9 cellular contexts compared by ENCODE assay signal in the genomic region with DNA sequence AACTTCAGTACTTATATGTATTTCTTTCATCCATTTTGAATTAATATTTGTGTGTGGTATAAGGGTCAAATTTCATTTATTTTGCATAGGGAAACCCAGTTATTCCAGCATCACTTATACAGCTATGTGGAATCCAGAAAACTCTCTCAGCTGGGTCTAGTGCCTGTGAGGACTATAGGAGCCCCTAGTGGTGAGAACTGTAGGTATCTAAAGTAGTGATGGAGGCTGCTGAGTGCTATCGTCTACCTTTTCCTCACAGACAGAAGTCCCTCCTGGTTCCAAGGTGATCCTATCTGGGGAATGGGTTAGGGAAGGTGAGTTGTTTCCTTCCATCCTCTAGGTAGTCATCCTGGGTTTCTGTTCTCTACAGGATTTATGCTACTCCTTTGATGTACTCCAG.
A peak's percentile ranks its signal among the peaks of the same experiment; 100 is the strongest.
DNase-seq lines count a peak whose midpoint lies in the region; ATAC-seq and TF ChIP-seq lines count a peak whose summit lies in the region.
"Had no signal": no experiment of that assay in that cellular context is flagged by ENCODE, and none has a peak within 500 bp of the region (broad histone marks: within the 10 kb centered on the region; RNA-seq: fewer than 3 reads in every experiment).

No MANE protein-coding gene starts in this region.

- H3K36me3 Mint-ChIP-seq in WTC11: no peaks in the 10 kb centered on the region; the same call in 1 of the 2 replicates

- H3K4me1 Mint-ChIP-seq in WTC11: peaks cover 4% of the 10 kb centered on the region; the same call in 1 of the 2 replicates

- peak; percentile 94 for ATAC-seq in WTC11
- ATAC-seq in mucosa of descending colon: peak; percentile 62
- no peak for ATAC-seq in HG02870 (IDR thresholded peaks at IDR 0.05; ENCODE audit: unreplicated experiment)

- H3K4me1 ChIP-seq in mucosa of descending colon (ENCODE audit: low read depth): no peaks in the 10 kb centered on the region

- H3K4me3 ChIP-seq in mucosa of descending colon (no peak overlapping the region), coronary artery (no peak overlapping the region)

- intact Hi-C loops in mucosa of descending colon (cut with DNase I, micrococcal nuclease) (no loop called here), posterior cingulate gyrus (cut with DNase I) (no loop called here)

- POLR2A ChIA-PET in WTC11 (lab: Charles Lee): no interaction called here

- no peak overlapping the region for H3K4me3 Mint-ChIP-seq in WTC11

- peaks cover 22% of the 10 kb centered on the region for H3K9me3 Mint-ChIP-seq in WTC11

- H3K27ac ChIP-seq in coronary artery: no peak overlapping the region

- CTCF ChIA-PET in WTC11 (lab: Charles Lee): interaction anchor here (0.7 to 2.0 kb wide), 12 partner anchors 10 to 340 kb away, joined by 3 to 14 read pairs (median 4); no protein-coding TSS in a partner anchor

- no peaks in the 10 kb centered on the region for H3K36me3 ChIP-seq in mucosa of descending colon (ENCODE audit: low read depth)

- no peaks in the 10 kb centered on the region for H3K27me3 Mint-ChIP-seq in WTC11 (ENCODE audit: low read depth)

- TF ChIP-seq CTCF in GM12872 (IDR thresholded peaks at IDR 0.05; ENCODE audit: insufficient read depth, low read depth, low read length) (peak; percentile 46; the same call in 2 of the 3 replicates), WTC11 (IDR thresholded peaks at IDR 0.05) (no peak), mucosa of descending colon (IDR thresholded peaks at IDR 0.05) (no peak), coronary artery (IDR thresholded peaks at IDR 0.05) (no peak)

- H3K9me3 ChIP-seq in mucosa of descending colon: no peaks in the 10 kb centered on the region

- DNase-seq in HPDE6-E6E7 (ENCODE audit: extremely low spot score): peak; percentile 4
- no peak for DNase-seq in WTC11 (ENCODE audit: low spot score)
- peak in 1 of 3 donors; percentile 3 for DNase-seq in mucosa of descending colon
- no peak for DNase-seq in coronary artery (ENCODE audit: low spot score)
- no peak for DNase-seq in posterior cingulate gyrus
- no peak for DNase-seq in retina
- DNase-seq: NK-92 treated with Interleukin-12 subunit alpha and Interleukin-12 subunit beta, amount 100 ng/mL, for 24 hours had no signal

- H3K27ac Mint-ChIP-seq in WTC11: no peak overlapping the region

TF ChIP-seq in WTC11, 78 proteins besides CTCF, POLR2A, EP300 and RAD21:
- TF ChIP-seq, protein P1, sequence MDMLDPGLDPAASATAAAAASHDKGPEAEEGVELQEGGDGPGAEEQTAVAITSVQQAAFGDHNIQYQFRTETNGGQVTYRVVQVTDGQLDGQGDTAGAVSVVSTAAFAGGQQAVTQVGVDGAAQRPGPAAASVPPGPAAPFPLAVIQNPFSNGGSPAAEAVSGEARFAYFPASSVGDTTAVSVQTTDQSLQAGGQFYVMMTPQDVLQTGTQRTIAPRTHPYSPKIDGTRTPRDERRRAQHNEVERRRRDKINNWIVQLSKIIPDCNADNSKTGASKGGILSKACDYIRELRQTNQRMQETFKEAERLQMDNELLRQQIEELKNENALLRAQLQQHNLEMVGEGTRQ (CRISPR knock-in tag; IDR thresholded peaks at IDR 0.05): no peak
- TF ChIP-seq NR3C1 (CRISPR knock-in tag; conservative IDR thresholded peaks at IDR 0.05; ENCODE audit: low read depth) (no peak), ETV6 (CRISPR knock-in tag; IDR thresholded peaks at IDR 0.05) (no peak), JUN (CRISPR knock-in tag; IDR thresholded peaks at IDR 0.05) (no peak), ZBTB21 (CRISPR knock-in tag; IDR thresholded peaks at IDR 0.05; ENCODE audit: borderline replicate concordance) (no peak), AFF4 (CRISPR knock-in tag; IDR thresholded peaks at IDR 0.05; ENCODE audit: borderline replicate concordance) (no peak)
- TF ChIP-seq, protein P2, sequence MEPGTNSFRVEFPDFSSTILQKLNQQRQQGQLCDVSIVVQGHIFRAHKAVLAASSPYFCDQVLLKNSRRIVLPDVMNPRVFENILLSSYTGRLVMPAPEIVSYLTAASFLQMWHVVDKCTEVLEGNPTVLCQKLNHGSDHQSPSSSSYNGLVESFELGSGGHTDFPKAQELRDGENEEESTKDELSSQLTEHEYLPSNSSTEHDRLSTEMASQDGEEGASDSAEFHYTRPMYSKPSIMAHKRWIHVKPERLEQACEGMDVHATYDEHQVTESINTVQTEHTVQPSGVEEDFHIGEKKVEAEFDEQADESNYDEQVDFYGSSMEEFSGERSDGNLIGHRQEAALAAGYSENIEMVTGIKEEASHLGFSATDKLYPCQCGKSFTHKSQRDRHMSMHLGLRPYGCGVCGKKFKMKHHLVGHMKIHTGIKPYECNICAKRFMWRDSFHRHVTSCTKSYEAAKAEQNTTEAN (CRISPR knock-in tag; IDR thresholded peaks at IDR 0.05): no peak
- TF ChIP-seq, protein P3, sequence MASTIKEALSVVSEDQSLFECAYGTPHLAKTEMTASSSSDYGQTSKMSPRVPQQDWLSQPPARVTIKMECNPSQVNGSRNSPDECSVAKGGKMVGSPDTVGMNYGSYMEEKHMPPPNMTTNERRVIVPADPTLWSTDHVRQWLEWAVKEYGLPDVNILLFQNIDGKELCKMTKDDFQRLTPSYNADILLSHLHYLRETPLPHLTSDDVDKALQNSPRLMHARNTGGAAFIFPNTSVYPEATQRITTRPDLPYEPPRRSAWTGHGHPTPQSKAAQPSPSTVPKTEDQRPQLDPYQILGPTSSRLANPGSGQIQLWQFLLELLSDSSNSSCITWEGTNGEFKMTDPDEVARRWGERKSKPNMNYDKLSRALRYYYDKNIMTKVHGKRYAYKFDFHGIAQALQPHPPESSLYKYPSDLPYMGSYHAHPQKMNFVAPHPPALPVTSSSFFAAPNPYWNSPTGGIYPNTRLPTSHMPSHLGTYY (CRISPR knock-in tag; IDR thresholded peaks at IDR 0.05): no peak
- TF ChIP-seq, protein P4, sequence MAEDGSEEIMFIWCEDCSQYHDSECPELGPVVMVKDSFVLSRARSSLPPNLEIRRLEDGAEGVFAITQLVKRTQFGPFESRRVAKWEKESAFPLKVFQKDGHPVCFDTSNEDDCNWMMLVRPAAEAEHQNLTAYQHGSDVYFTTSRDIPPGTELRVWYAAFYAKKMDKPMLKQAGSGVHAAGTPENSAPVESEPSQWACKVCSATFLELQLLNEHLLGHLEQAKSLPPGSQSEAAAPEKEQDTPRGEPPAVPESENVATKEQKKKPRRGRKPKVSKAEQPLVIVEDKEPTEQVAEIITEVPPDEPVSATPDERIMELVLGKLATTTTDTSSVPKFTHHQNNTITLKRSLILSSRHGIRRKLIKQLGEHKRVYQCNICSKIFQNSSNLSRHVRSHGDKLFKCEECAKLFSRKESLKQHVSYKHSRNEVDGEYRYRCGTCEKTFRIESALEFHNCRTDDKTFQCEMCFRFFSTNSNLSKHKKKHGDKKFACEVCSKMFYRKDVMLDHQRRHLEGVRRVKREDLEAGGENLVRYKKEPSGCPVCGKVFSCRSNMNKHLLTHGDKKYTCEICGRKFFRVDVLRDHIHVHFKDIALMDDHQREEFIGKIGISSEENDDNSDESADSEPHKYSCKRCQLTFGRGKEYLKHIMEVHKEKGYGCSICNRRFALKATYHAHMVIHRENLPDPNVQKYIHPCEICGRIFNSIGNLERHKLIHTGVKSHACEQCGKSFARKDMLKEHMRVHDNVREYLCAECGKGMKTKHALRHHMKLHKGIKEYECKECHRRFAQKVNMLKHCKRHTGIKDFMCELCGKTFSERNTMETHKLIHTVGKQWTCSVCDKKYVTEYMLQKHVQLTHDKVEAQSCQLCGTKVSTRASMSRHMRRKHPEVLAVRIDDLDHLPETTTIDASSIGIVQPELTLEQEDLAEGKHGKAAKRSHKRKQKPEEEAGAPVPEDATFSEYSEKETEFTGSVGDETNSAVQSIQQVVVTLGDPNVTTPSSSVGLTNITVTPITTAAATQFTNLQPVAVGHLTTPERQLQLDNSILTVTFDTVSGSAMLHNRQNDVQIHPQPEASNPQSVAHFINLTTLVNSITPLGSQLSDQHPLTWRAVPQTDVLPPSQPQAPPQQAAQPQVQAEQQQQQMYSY (CRISPR knock-in tag; IDR thresholded peaks at IDR 0.05): no peak
- TF ChIP-seq, protein P5, sequence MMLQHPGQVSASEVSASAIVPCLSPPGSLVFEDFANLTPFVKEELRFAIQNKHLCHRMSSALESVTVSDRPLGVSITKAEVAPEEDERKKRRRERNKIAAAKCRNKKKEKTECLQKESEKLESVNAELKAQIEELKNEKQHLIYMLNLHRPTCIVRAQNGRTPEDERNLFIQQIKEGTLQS (CRISPR knock-in tag; conservative IDR thresholded peaks at IDR 0.05): no peak
- TF ChIP-seq, protein P6, sequence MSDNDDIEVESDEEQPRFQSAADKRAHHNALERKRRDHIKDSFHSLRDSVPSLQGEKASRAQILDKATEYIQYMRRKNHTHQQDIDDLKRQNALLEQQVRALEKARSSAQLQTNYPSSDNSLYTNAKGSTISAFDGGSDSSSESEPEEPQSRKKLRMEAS (CRISPR knock-in tag; IDR thresholded peaks at IDR 0.05): no peak
